Comparison of ENCODE assay signal across 15 cellular contexts in the genomic region with DNA sequence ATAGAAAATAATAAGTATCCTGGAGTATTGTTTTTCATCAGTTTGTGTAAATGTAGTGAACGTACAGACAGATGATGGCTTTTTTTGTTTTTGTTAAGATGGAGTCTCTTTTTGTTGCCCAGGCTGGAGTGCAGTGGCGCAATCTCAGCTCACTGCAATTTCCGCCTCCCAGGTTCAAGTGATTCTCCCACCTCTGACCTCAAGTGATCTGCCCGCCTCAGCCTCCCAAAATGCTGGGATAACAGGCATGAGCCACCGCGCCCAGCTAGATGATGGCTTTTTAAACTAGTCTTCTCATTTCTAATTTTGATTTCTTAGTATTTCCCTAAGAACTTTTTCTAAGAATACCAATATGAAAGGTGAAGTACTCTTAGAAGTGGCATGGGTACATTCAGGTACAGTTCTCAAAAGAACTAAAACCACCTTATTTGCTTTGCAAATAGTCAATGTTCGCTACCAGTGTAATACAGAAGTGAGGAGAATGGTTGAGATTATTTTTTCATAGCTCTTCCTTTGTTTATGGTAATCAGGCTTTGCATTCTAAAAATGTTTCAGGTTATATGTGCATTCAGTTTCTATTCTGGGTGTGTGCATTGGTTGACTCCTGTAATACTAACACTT.
"Had no signal": no experiment of that assay in that cellular context is flagged by ENCODE, and none has a peak within 500 bp of the region (broad histone marks: within the 10 kb centered on the region; RNA-seq: fewer than 3 reads in every experiment).

No MANE protein-coding gene starts in this region.

- H3K4me1 ChIP-seq: left ventricle myocardium inferior, tibial nerve had no signal

- DNase-seq: activated CD4-positive, alpha-beta T cell treated with anti-CD3 and anti-CD28 coated beads for 1 hour; activated gamma-delta T cell treated with Interleukin-2 at 50 U/mL for 16 hours; activated T-cell treated with anti-CD3 and anti-CD28 coated beads, Interleukin-2, amount 50 U/mL, for 1 hour; caudate nucleus; effector CD8-positive, alpha-beta T cell; islet precursor cell; left ventricle myocardium inferior; posterior cingulate gyrus; right cardiac atrium; SIG-M5; small intestine had no signal

- H3K9me3 ChIP-seq: left ventricle myocardium inferior, neutrophil, tibial nerve had no signal

- ATAC-seq: gastroesophageal sphincter, right cardiac atrium had no signal

- H3K4me3 ChIP-seq: coronary artery, gastroesophageal sphincter, left ventricle myocardium inferior, tibial nerve had no signal

- H3K27ac ChIP-seq: coronary artery, gastroesophageal sphincter, left ventricle myocardium inferior, neutrophil, tibial nerve had no signal

- H3K27me3 ChIP-seq: gastroesophageal sphincter, neutrophil, tibial nerve had no signal
